ENCODE assay signal across 1 cellular context in genomic region chr11:66907751-66908173, GRCh38.
TF ChIP-seq lines count a peak whose summit lies in the region.

No MANE protein-coding gene starts in this region.

TF ChIP-seq in H1, 55 proteins besides CTCF, POLR2A, EP300 and RAD21:
- TF ChIP-seq BACH1 (IDR thresholded peaks at IDR 0.05; ENCODE audit: low read length) (no peak), RFX5 (IDR thresholded peaks at IDR 0.05; ENCODE audit: borderline replicate concordance, low read depth, low read length) (no peak), CTBP2 (IDR thresholded peaks at IDR 0.05; ENCODE audit: borderline replicate concordance, insufficient read depth, insufficient read length, low read length) (no peak), GTF2F1 (IDR thresholded peaks at IDR 0.05; ENCODE audit: borderline replicate concordance, low read depth, low read length) (no peak), SIRT6 (IDR thresholded peaks at IDR 0.05; ENCODE audit: low read length) (no peak), CHD1 (IDR thresholded peaks at IDR 0.05; ENCODE audit: low read depth, low read length) (no peak), ZNF274 (IDR thresholded peaks at IDR 0.05; ENCODE audit: borderline replicate concordance, extremely low read depth, low read length) (no peak), E2F6 (IDR thresholded peaks at IDR 0.05) (no peak), ASH2L (IDR thresholded peaks at IDR 0.05; ENCODE audit: low read length) (no peak), BCL11A (IDR thresholded peaks at IDR 0.05; ENCODE audit: low read depth in 2 of 2, low read length in 2 of 2) (no peak), SP4 (IDR thresholded peaks at IDR 0.05; ENCODE audit: low read length) (no peak), NRF1 (IDR thresholded peaks at IDR 0.05; ENCODE audit: low read depth, low read length) (no peak)
